9 cellular contexts compared by ENCODE assay signal in genomic region chr10:60389413-60390009, GRCh38. TPM values are rescaled to one million over a fixed set of nuclear protein-coding genes. Genes with fewer than 3 reads are reported as not detected.
DNase-seq lines count a peak whose midpoint lies in the region; ATAC-seq and TF ChIP-seq lines count a peak whose summit lies in the region.
"Had no signal": no experiment of that assay in that cellular context is flagged by ENCODE, and none has a peak within 500 bp of the region (broad histone marks: within the 10 kb centered on the region; RNA-seq: fewer than 3 reads in every experiment).

Gene ANK3 (minus strand): TSS chr10:60389875. CDS start chr10:60389538, 337 bp downstream.

- TF ChIP-seq CTCF in CD4-positive, alpha-beta T cell (IDR thresholded peaks at IDR 0.05): no peak
- TF ChIP-seq CTCF in OCI-LY1 (IDR thresholded peaks at IDR 0.05; ENCODE audit: low read length) (no peak), osteoblast (IDR thresholded peaks at IDR 0.05; ENCODE audit: extremely low read depth, low read depth, low read length) (no peak)

- DNase-seq in CD4-positive, alpha-beta T cell: no peak
- DNase-seq in Right ventricle myocardium inferior (ENCODE audit: missing footprints) (no peak), osteoblast (ENCODE audit: insufficient read length, low spot score, missing footprints) (no peak), GM23248 (no peak), DMS53 treated with DMSO at 0.1 percent for 48 hours (lab: John Stamatoyannopoulos, UW; ENCODE audit: unreplicated experiment) (no peak), AG08395 (ENCODE audit: low spot score) (no peak)
- DNase-seq: kidney glomerular epithelial cell had no signal

- peaks cover 30% of the 10 kb centered on the region for H3K4me1 Mint-ChIP-seq in CD4-positive, alpha-beta T cell (ENCODE audit: low read depth)

- H3K27me3 ChIP-seq in CD4-positive, alpha-beta T cell (ENCODE audit: control insufficient read depth, insufficient read depth, low read length): no peaks in the 10 kb centered on the region
- H3K27me3 ChIP-seq in OCI-LY1 (ENCODE audit: insufficient read depth, low read length): no peaks in the 10 kb centered on the region
- H3K27me3 ChIP-seq in osteoblast (ENCODE audit: insufficient read depth, low read length): no peaks in the 10 kb centered on the region
- no peaks in the 10 kb centered on the region for H3K27me3 ChIP-seq in GM23248 (replicated peaks; ENCODE audit: insufficient read depth)

- H3K4me2 ChIP-seq in OCI-LY1 (ENCODE audit: low read length): peak within 1 kb of the TSS; percentile 71
- no peak within 1 kb of the TSS for H3K4me2 ChIP-seq in osteoblast (ENCODE audit: insufficient read depth, low read length)
- H3K4me2 ChIP-seq in GM23248 (ENCODE audit: unreplicated experiment): no peak within 1 kb of the TSS

- H3K9me3 ChIP-seq in CD4-positive, alpha-beta T cell (ENCODE audit: control insufficient read depth, low read length): no peaks in the 10 kb centered on the region
- no peaks in the 10 kb centered on the region for H3K9me3 ChIP-seq in OCI-LY1 (ENCODE audit: low read length)
- no peaks in the 10 kb centered on the region for H3K9me3 ChIP-seq in osteoblast (ENCODE audit: low read depth, low read length)
- no peaks in the 10 kb centered on the region for H3K9me3 ChIP-seq in GM23248 (ENCODE audit: low read depth)

- intact Hi-C loops in CD4-positive, alpha-beta T cell (cut with DNase I, micrococcal nuclease): no loop called here
- intact Hi-C loops in Right ventricle myocardium inferior (cut with DNase I): no loop called here

- POLR2A ChIA-PET in CD4-positive, alpha-beta T cell (lab: Charles Lee): no interaction called here

- H3F3A ChIP-seq in OCI-LY1 (ENCODE audit: insufficient read depth, low read length): no peaks in the 10 kb centered on the region
- H3F3A ChIP-seq in GM23248 (ENCODE audit: insufficient read depth): peaks cover 13% of the 10 kb centered on the region

- in situ Hi-C loops in GM23248 (cut with MboI): no loop called here

- H3K4me1 ChIP-seq in OCI-LY1 (ENCODE audit: insufficient read depth, low read length, severe bottlenecking) (peaks cover 78% of the 10 kb centered on the region), osteoblast (ENCODE audit: insufficient read depth, low read length) (peaks cover 13% of the 10 kb centered on the region), GM23248 (ENCODE audit: insufficient read depth) (peaks cover 12% of the 10 kb centered on the region)

- no peaks in the 10 kb centered on the region for H3K27me3 Mint-ChIP-seq in CD4-positive, alpha-beta T cell

- CTCF ChIA-PET in CD4-positive, alpha-beta T cell (lab: Charles Lee): no interaction called here

- H3K27ac Mint-ChIP-seq in CD4-positive, alpha-beta T cell: no peak within 1 kb of the TSS

- H3K9me2 ChIP-seq in OCI-LY1 (ENCODE audit: low read depth, low read length): no peaks in the 10 kb centered on the region
- H3K9me2 ChIP-seq in GM23248 (ENCODE audit: insufficient read depth): no peaks in the 10 kb centered on the region

- 79 to 83% methylated on average over 10 of the region's 10 CpGs for WGBS in GM23248 (ENCODE audit: low coverage in 1 of 2, low lambda C conversion rate in 2 of 2, missing lambda C conversion rate in 2 of 2), 2 experiments

- no peak for ATAC-seq in CD4-positive, alpha-beta T cell (ENCODE audit: poor library complexity)
- ATAC-seq in Right ventricle myocardium inferior: no peak
- no peak for ATAC-seq in HG03280 (IDR thresholded peaks at IDR 0.05; ENCODE audit: unreplicated experiment)

- H2AFZ ChIP-seq in OCI-LY1 (ENCODE audit: low read length): no peak within 1 kb of the TSS
- no peak within 1 kb of the TSS for H2AFZ ChIP-seq in osteoblast (ENCODE audit: low read length)
- no peak within 1 kb of the TSS for H2AFZ ChIP-seq in GM23248

- H3K4me3 Mint-ChIP-seq in CD4-positive, alpha-beta T cell: no peak within 1 kb of the TSS

- peaks cover 20% of the 10 kb centered on the region for H3K36me3 Mint-ChIP-seq in CD4-positive, alpha-beta T cell (ENCODE audit: low read depth)

- H3K9ac ChIP-seq in OCI-LY1 (ENCODE audit: low read length): peak within 1 kb of the TSS; percentile 80
- H3K9ac ChIP-seq in GM23248: no peak within 1 kb of the TSS

- H3K79me2 ChIP-seq in OCI-LY1 (ENCODE audit: insufficient read depth, low read length): peaks cover 46% of the 10 kb centered on the region
- no peaks in the 10 kb centered on the region for H3K79me2 ChIP-seq in osteoblast (ENCODE audit: insufficient read depth, low read length)
- no peaks in the 10 kb centered on the region for H3K79me2 ChIP-seq in GM23248 (ENCODE audit: insufficient read depth)

- no peaks in the 10 kb centered on the region for H3K9me3 Mint-ChIP-seq in CD4-positive, alpha-beta T cell

- H4K20me1 ChIP-seq in OCI-LY1 (ENCODE audit: insufficient read depth, low read length) (no peaks in the 10 kb centered on the region), osteoblast (ENCODE audit: insufficient read depth, low read length) (no peaks in the 10 kb centered on the region), GM23248 (ENCODE audit: insufficient read depth) (no peaks in the 10 kb centered on the region)

- no peaks in the 10 kb centered on the region for H3K36me3 ChIP-seq in OCI-LY1 (ENCODE audit: insufficient read depth, low read length)
- H3K36me3 ChIP-seq in osteoblast (ENCODE audit: insufficient read depth, low read length): no peaks in the 10 kb centered on the region
- H3K36me3 ChIP-seq in GM23248 (ENCODE audit: low read depth): no peaks in the 10 kb centered on the region

- H3K27ac ChIP-seq in CD4-positive, alpha-beta T cell (ENCODE audit: low read depth, low read length): no peak within 1 kb of the TSS
- peak within 1 kb of the TSS; percentile 79 for H3K27ac ChIP-seq in OCI-LY1 (ENCODE audit: low read depth, low read length, poor library complexity, severe bottlenecking)
- no peak within 1 kb of the TSS for H3K27ac ChIP-seq in osteoblast (ENCODE audit: low read depth, low read length)
- H3K27ac ChIP-seq in GM23248: no peak within 1 kb of the TSS

- H3K4me3 ChIP-seq in OCI-LY1 (ENCODE audit: low read depth, low read length, poor library complexity, severe bottlenecking) (peak within 1 kb of the TSS; percentile 75), osteoblast (ENCODE audit: insufficient read depth, low read length) (no peak within 1 kb of the TSS), GM23248 (no peak within 1 kb of the TSS)

RNA-seq across cellular contexts. Expression of gene ANK3, which starts in this region (rescaled TPM):
- total RNA-seq in CD4-positive, alpha-beta T cell: 10 to 100 TPM; 60.5 to 61.9 TPM
- 216 TPM for total RNA-seq in Right ventricle myocardium inferior
- 44.5 and 58.0 TPM in 2 replicates for total RNA-seq in osteoblast
- 0.54 TPM in 1 of 2 replicates, not detected in the other for total RNA-seq in GM23248 (2014; rRNA removed; shearing (Covaris generic))
- 0.14 and 0.75 TPM in 2 replicates for polyA plus RNA-seq in GM23248 (2016; fragmentation: Nextera tagmentation; extraction: Ambion mirVana)

Comparison
In these comparisons a context has a peak if more than half of its experiments do, and no peak if none do; other contexts are left out.
1. RNA of gene ANK3 (total RNA-seq): 216 TPM in Right ventricle myocardium inferior (single experiment), 60.5 to 61.9 TPM in CD4-positive, alpha-beta T cell and 44.5 to 58.0 TPM in osteoblast; 0.54 TPM in GM23248; every median in the first group is over 10 times any median in the second.